ENCODE assay signal across 16 cellular contexts in the genomic region with DNA sequence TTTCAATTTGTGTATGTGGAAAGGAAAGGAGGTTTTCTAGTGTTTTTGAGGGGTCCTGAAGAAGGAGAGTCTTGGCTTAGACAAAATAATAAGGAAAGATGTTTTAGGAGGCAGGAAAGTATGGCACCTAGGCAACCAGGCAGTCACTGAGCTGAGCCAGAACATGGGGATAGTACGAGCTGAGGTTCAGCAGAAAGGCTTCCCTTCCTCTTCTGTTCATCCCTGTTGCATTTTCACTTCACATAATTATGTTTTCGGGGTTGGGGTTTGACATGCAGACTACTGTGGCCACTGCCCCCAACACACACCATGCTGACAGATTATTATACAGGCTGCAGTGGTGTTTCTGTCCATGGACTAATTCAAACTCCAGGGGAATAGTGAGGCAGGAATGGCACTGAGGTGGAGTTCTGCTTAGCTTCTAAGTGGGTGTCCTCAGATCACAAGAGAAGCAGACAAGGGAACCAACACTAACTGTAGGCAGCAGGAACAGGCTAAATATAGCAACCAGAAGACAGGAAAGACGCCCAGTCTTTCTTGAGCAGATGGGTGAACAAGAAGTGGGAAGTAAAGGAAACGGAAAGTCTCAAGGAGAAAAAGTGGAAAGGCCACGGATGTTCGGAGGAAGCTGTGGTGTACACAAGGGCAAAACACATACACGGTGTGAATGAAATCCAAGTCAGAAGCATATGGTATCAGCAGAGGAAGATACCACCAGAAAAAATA.
A peak's percentile ranks its signal among the peaks of the same experiment; 100 is the strongest.
DNase-seq lines count a peak whose midpoint lies in the region; ATAC-seq lines count a peak whose summit lies in the region.
"Had no signal": no experiment of that assay in that cellular context is flagged by ENCODE, and none has a peak within 500 bp of the region (broad histone marks: within the 10 kb centered on the region; RNA-seq: fewer than 3 reads in every experiment).

No MANE protein-coding gene starts in this region.

- H3K4me3 Mint-ChIP-seq in T-helper 2 cell treated with Interferon-gamma antibody and Interleukin-4, amounts not matched to agents 5 μg/mL and 100 μg/mL, for 36 hours, result no peak overlapping the region
- H3K4me3 Mint-ChIP-seq: activated T-helper 17 cell treated with anti-CD3 and anti-CD28 coated beads, Interleukin-2, amount 50 U/mL, for 72 hours had no signal

- H3K36me3 Mint-ChIP-seq in T-helper 2 cell treated with Interferon-gamma antibody and Interleukin-4, amounts not matched to agents 5 μg/mL and 100 μg/mL, for 36 hours (ENCODE audit: low read depth), result peaks cover 2% of the 10 kb centered on the region

- H3K9me3 Mint-ChIP-seq in T-helper 2 cell treated with Interferon-gamma antibody and Interleukin-4, amounts not matched to agents 5 μg/mL and 100 μg/mL, for 36 hours, result no peaks in the 10 kb centered on the region
- H3K9me3 Mint-ChIP-seq: activated T-helper 17 cell treated with anti-CD3 and anti-CD28 coated beads, Interleukin-2, amount 50 U/mL, for 72 hours had no signal

- no peaks in the 10 kb centered on the region for H3K27me3 Mint-ChIP-seq in T-helper 2 cell treated with Interferon-gamma antibody and Interleukin-4, amounts not matched to agents 5 μg/mL and 100 μg/mL, for 36 hours (ENCODE audit: low read depth)
- H3K27me3 Mint-ChIP-seq: activated T-helper 17 cell treated with anti-CD3 and anti-CD28 coated beads, Interleukin-2, amount 50 U/mL, for 72 hours had no signal

- H3K27ac Mint-ChIP-seq in T-helper 2 cell treated with Interferon-gamma antibody and Interleukin-4, amounts not matched to agents 5 μg/mL and 100 μg/mL, for 36 hours, result no peak overlapping the region
- H3K27ac Mint-ChIP-seq: activated T-helper 17 cell treated with anti-CD3 and anti-CD28 coated beads, Interleukin-2, amount 50 U/mL, for 72 hours had no signal

- ATAC-seq in GM19395 (IDR thresholded peaks at IDR 0.05; ENCODE audit: unreplicated experiment) (peak; percentile 58), left lobe of liver (peak; percentile 38), HG02763 (IDR thresholded peaks at IDR 0.05; ENCODE audit: unreplicated experiment) (no peak)
- ATAC-seq: activated T-helper 17 cell treated with anti-CD3 and anti-CD28 coated beads, Interleukin-2, amount 50 U/mL, for 72 hours; stimulated activated naive CD8-positive, alpha-beta T cell treated with anti-CD3 and anti-CD28 coated beads, Interleukin-15, Interleukin-2, amounts not matched to agents 100 U/mL and 50 U/mL, for 24 hours had no signal

- DNase-seq in Ammon's horn (ENCODE audit: low spot score) (peak; percentile 63), left lobe of liver (ENCODE audit: low spot score) (no peak), NCI-H1694 (lab: John Stamatoyannopoulos, UW) (no peak), T-helper 1 cell (no peak)
- DNase-seq in T-helper 2 cell treated with Interferon-gamma antibody and Interleukin-4, amounts not matched to agents 5 μg/mL and 100 μg/mL, for 36 hours (ENCODE audit: low spot score), result no peak
- DNase-seq: ACHN; lower lobe of right lung; NCI-H2081 treated with DMSO at 0.1 percent for 48 hours; NCI-H748 treated with DMSO at 0.1 percent for 48 hours; sigmoid colon; stimulated activated naive CD8-positive, alpha-beta T cell treated with anti-CD3 and anti-CD28 coated beads, Interleukin-15, Interleukin-2, amounts not matched to agents 100 U/mL and 50 U/mL, for 24 hours; T1000 had no signal

- peaks cover 17% of the 10 kb centered on the region for H3K4me1 Mint-ChIP-seq in T-helper 2 cell treated with Interferon-gamma antibody and Interleukin-4, amounts not matched to agents 5 μg/mL and 100 μg/mL, for 36 hours (ENCODE audit: low read depth)
- H3K4me1 Mint-ChIP-seq: activated T-helper 17 cell treated with anti-CD3 and anti-CD28 coated beads, Interleukin-2, amount 50 U/mL, for 72 hours had no signal

- peak overlapping the region; percentile 13 for H3K27ac ChIP-seq in angular gyrus (ENCODE audit: low read depth, low read length)
- H3K27ac ChIP-seq: lower lobe of right lung, sigmoid colon had no signal
